In the genomic region with DNA sequence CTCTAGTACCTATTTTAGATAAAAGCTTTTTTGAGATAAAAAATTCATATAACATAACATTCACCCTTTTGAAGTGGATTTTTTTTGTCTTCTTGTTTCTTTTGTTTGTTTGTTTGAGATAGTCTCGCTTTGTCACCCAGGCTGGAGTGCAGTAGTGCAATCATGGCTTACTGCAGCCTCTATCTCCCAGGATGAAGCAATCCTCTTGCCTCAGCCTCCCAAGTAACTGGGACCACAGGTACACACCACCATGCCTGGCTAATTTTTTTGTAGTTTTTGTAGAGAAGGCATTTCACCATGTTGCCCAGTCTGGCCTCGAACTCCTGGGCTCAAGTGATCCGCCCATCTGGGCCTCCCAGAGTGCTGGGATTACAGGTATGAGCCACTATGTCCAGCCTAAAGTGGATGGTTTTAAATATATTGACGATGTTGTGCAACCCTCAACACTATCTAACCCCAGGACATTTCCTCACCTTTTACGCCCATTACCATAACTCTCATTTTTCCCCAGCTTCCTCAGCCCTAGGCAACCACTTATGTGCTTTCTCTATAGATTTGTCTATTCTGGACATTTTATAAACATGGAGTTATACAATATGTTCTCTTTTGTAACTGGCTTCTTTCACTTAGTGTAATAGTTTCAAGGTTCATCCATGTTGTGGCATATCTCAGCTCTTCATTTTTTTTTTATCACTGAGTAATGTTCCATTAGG, we compare ENCODE assay signal across 2 cellular contexts.
TF ChIP-seq lines count a peak whose summit lies in the region.

No MANE protein-coding gene starts in this region.

TF ChIP-seq in IMR-90, 13 proteins besides CTCF, POLR2A, EP300 and RAD21:
- peak; percentile 13; the same call in 1 of the 2 replicates for TF ChIP-seq CEBPB (IDR thresholded peaks at IDR 0.05; ENCODE audit: low read depth, low read length)
- TF ChIP-seq, protein P1, sequence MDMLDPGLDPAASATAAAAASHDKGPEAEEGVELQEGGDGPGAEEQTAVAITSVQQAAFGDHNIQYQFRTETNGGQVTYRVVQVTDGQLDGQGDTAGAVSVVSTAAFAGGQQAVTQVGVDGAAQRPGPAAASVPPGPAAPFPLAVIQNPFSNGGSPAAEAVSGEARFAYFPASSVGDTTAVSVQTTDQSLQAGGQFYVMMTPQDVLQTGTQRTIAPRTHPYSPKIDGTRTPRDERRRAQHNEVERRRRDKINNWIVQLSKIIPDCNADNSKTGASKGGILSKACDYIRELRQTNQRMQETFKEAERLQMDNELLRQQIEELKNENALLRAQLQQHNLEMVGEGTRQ (IDR thresholded peaks at IDR 0.05; ENCODE audit: low read depth, low read length), result no peak
- TF ChIP-seq MAZ (IDR thresholded peaks at IDR 0.05; ENCODE audit: borderline replicate concordance, low read depth, low read length), result no peak
- TF ChIP-seq BHLHE40 (IDR thresholded peaks at IDR 0.05; ENCODE audit: low read depth, low read length), result no peak
- no peak for TF ChIP-seq NFE2L2 (IDR thresholded peaks at IDR 0.05; ENCODE audit: low read depth, low read length)
- TF ChIP-seq RCOR1 (IDR thresholded peaks at IDR 0.05; ENCODE audit: insufficient replicate concordance, low read length), result no peak

TF ChIP-seq in HepG2, 621 proteins besides CTCF, POLR2A, EP300 and RAD21 (continues in another document):
- TF ChIP-seq REXO4 (CRISPR knock-in tag; IDR thresholded peaks at IDR 0.05; ENCODE audit: borderline replicate concordance), result no peak
- no peak for TF ChIP-seq NFYC (CRISPR knock-in tag; IDR thresholded peaks at IDR 0.05)
- TF ChIP-seq, protein P2, sequence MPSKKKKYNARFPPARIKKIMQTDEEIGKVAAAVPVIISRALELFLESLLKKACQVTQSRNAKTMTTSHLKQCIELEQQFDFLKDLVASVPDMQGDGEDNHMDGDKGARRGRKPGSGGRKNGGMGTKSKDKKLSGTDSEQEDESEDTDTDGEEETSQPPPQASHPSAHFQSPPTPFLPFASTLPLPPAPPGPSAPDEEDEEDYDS (CRISPR knock-in tag; IDR thresholded peaks at IDR 0.05), result no peak
- TF ChIP-seq ATF7-NPFF (CRISPR knock-in tag; IDR thresholded peaks at IDR 0.05; ENCODE audit: low read depth), result no peak
- TF ChIP-seq, protein P3, sequence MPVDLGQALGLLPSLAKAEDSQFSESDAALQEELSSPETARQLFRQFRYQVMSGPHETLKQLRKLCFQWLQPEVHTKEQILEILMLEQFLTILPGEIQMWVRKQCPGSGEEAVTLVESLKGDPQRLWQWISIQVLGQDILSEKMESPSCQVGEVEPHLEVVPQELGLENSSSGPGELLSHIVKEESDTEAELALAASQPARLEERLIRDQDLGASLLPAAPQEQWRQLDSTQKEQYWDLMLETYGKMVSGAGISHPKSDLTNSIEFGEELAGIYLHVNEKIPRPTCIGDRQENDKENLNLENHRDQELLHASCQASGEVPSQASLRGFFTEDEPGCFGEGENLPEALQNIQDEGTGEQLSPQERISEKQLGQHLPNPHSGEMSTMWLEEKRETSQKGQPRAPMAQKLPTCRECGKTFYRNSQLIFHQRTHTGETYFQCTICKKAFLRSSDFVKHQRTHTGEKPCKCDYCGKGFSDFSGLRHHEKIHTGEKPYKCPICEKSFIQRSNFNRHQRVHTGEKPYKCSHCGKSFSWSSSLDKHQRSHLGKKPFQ (CRISPR knock-in tag; IDR thresholded peaks at IDR 0.05; ENCODE audit: insufficient replicate concordance), result no peak
- TF ChIP-seq ZNF614 (CRISPR knock-in tag; IDR thresholded peaks at IDR 0.05; ENCODE audit: borderline replicate concordance), result no peak
- TF ChIP-seq CEBPB (IDR thresholded peaks at IDR 0.05; ENCODE audit: borderline replicate concordance, low read depth, low read length), result 0 out of 2 replicates have a peak, but pooled peaks have one; percentile 25
- TF ChIP-seq, protein P4, sequence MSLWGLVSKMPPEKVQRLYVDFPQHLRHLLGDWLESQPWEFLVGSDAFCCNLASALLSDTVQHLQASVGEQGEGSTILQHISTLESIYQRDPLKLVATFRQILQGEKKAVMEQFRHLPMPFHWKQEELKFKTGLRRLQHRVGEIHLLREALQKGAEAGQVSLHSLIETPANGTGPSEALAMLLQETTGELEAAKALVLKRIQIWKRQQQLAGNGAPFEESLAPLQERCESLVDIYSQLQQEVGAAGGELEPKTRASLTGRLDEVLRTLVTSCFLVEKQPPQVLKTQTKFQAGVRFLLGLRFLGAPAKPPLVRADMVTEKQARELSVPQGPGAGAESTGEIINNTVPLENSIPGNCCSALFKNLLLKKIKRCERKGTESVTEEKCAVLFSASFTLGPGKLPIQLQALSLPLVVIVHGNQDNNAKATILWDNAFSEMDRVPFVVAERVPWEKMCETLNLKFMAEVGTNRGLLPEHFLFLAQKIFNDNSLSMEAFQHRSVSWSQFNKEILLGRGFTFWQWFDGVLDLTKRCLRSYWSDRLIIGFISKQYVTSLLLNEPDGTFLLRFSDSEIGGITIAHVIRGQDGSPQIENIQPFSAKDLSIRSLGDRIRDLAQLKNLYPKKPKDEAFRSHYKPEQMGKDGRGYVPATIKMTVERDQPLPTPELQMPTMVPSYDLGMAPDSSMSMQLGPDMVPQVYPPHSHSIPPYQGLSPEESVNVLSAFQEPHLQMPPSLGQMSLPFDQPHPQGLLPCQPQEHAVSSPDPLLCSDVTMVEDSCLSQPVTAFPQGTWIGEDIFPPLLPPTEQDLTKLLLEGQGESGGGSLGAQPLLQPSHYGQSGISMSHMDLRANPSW (CRISPR knock-in tag; IDR thresholded peaks at IDR 0.05; ENCODE audit: borderline replicate concordance), result no peak
- no peak for TF ChIP-seq MBNL3 (CRISPR knock-in tag; conservative IDR thresholded peaks at IDR 0.05)
- TF ChIP-seq, protein P5, sequence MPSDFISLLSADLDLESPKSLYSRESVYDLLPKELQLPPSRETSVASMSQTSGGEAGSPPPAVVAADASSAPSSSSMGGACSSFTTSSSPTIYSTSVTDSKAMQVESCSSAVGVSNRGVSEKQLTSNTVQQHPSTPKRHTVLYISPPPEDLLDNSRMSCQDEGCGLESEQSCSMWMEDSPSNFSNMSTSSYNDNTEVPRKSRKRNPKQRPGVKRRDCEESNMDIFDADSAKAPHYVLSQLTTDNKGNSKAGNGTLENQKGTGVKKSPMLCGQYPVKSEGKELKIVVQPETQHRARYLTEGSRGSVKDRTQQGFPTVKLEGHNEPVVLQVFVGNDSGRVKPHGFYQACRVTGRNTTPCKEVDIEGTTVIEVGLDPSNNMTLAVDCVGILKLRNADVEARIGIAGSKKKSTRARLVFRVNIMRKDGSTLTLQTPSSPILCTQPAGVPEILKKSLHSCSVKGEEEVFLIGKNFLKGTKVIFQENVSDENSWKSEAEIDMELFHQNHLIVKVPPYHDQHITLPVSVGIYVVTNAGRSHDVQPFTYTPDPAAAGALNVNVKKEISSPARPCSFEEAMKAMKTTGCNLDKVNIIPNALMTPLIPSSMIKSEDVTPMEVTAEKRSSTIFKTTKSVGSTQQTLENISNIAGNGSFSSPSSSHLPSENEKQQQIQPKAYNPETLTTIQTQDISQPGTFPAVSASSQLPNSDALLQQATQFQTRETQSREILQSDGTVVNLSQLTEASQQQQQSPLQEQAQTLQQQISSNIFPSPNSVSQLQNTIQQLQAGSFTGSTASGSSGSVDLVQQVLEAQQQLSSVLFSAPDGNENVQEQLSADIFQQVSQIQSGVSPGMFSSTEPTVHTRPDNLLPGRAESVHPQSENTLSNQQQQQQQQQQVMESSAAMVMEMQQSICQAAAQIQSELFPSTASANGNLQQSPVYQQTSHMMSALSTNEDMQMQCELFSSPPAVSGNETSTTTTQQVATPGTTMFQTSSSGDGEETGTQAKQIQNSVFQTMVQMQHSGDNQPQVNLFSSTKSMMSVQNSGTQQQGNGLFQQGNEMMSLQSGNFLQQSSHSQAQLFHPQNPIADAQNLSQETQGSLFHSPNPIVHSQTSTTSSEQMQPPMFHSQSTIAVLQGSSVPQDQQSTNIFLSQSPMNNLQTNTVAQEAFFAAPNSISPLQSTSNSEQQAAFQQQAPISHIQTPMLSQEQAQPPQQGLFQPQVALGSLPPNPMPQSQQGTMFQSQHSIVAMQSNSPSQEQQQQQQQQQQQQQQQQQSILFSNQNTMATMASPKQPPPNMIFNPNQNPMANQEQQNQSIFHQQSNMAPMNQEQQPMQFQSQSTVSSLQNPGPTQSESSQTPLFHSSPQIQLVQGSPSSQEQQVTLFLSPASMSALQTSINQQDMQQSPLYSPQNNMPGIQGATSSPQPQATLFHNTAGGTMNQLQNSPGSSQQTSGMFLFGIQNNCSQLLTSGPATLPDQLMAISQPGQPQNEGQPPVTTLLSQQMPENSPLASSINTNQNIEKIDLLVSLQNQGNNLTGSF (CRISPR knock-in tag; IDR thresholded peaks at IDR 0.05), result no peak
- TF ChIP-seq MAF1 (CRISPR knock-in tag; IDR thresholded peaks at IDR 0.05; ENCODE audit: borderline replicate concordance), result no peak
- peak; percentile 65; the same call in 1 of the 2 replicates for TF ChIP-seq ZNF460 (CRISPR knock-in tag; IDR thresholded peaks at IDR 0.05; ENCODE audit: borderline replicate concordance)
- TF ChIP-seq, protein P6, sequence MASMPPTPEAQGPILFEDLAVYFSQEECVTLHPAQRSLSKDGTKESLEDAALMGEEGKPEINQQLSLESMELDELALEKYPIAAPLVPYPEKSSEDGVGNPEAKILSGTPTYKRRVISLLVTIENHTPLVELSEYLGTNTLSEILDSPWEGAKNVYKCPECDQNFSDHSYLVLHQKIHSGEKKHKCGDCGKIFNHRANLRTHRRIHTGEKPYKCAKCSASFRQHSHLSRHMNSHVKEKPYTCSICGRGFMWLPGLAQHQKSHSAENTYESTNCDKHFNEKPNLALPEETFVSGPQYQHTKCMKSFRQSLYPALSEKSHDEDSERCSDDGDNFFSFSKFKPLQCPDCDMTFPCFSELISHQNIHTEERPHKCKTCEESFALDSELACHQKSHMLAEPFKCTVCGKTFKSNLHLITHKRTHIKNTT (CRISPR knock-in tag; IDR thresholded peaks at IDR 0.05), result no peak
- no peak for TF ChIP-seq SOX6 (IDR thresholded peaks at IDR 0.05)
- TF ChIP-seq SOX6 (CRISPR knock-in tag; IDR thresholded peaks at IDR 0.05), result 0 out of 2 replicates have a peak, but pooled peaks have one; percentile 17
- TF ChIP-seq ZSCAN12 (CRISPR knock-in tag; IDR thresholded peaks at IDR 0.05), result no peak
- TF ChIP-seq, protein P7, sequence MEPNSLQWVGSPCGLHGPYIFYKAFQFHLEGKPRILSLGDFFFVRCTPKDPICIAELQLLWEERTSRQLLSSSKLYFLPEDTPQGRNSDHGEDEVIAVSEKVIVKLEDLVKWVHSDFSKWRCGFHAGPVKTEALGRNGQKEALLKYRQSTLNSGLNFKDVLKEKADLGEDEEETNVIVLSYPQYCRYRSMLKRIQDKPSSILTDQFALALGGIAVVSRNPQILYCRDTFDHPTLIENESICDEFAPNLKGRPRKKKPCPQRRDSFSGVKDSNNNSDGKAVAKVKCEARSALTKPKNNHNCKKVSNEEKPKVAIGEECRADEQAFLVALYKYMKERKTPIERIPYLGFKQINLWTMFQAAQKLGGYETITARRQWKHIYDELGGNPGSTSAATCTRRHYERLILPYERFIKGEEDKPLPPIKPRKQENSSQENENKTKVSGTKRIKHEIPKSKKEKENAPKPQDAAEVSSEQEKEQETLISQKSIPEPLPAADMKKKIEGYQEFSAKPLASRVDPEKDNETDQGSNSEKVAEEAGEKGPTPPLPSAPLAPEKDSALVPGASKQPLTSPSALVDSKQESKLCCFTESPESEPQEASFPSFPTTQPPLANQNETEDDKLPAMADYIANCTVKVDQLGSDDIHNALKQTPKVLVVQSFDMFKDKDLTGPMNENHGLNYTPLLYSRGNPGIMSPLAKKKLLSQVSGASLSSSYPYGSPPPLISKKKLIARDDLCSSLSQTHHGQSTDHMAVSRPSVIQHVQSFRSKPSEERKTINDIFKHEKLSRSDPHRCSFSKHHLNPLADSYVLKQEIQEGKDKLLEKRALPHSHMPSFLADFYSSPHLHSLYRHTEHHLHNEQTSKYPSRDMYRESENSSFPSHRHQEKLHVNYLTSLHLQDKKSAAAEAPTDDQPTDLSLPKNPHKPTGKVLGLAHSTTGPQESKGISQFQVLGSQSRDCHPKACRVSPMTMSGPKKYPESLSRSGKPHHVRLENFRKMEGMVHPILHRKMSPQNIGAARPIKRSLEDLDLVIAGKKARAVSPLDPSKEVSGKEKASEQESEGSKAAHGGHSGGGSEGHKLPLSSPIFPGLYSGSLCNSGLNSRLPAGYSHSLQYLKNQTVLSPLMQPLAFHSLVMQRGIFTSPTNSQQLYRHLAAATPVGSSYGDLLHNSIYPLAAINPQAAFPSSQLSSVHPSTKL (CRISPR knock-in tag; IDR thresholded peaks at IDR 0.05), result no peak
- TF ChIP-seq, protein P8, sequence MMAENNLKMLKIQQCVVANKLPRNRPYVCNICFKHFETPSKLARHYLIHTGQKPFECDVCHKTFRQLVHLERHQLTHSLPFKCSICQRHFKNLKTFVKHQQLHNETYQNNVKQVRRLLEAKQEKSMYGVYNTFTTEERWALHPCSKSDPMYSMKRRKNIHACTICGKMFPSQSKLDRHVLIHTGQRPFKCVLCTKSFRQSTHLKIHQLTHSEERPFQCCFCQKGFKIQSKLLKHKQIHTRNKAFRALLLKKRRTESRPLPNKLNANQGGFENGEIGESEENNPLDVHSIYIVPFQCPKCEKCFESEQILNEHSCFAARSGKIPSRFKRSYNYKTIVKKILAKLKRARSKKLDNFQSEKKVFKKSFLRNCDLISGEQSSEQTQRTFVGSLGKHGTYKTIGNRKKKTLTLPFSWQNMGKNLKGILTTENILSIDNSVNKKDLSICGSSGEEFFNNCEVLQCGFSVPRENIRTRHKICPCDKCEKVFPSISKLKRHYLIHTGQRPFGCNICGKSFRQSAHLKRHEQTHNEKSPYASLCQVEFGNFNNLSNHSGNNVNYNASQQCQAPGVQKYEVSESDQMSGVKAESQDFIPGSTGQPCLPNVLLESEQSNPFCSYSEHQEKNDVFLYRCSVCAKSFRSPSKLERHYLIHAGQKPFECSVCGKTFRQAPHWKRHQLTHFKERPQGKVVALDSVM (CRISPR knock-in tag; IDR thresholded peaks at IDR 0.05), result peak; percentile 81
- TF ChIP-seq RFX3 (CRISPR knock-in tag; IDR thresholded peaks at IDR 0.05), result no peak
- no peak for TF ChIP-seq FOXO1 (CRISPR knock-in tag; IDR thresholded peaks at IDR 0.05)
- TF ChIP-seq, protein P9, sequence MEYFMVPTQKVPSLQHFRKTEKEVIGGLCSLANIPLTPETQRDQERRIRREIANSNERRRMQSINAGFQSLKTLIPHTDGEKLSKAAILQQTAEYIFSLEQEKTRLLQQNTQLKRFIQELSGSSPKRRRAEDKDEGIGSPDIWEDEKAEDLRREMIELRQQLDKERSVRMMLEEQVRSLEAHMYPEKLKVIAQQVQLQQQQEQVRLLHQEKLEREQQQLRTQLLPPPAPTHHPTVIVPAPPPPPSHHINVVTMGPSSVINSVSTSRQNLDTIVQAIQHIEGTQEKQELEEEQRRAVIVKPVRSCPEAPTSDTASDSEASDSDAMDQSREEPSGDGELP (IDR thresholded peaks at IDR 0.05; ENCODE audit: borderline replicate concordance, low read depth), result no peak
- no peak for TF ChIP-seq ZNF350 (CRISPR knock-in tag; IDR thresholded peaks at IDR 0.05; ENCODE audit: borderline replicate concordance, low read depth)
- peak; percentile 27 for TF ChIP-seq MED8 (CRISPR knock-in tag; IDR thresholded peaks at IDR 0.05; ENCODE audit: insufficient replicate concordance)
- no peak for TF ChIP-seq ZIK1 (CRISPR knock-in tag; IDR thresholded peaks at IDR 0.05; ENCODE audit: borderline replicate concordance, low read depth)
- TF ChIP-seq ZNF75D (CRISPR knock-in tag; IDR thresholded peaks at IDR 0.05; ENCODE audit: borderline replicate concordance), result no peak
- TF ChIP-seq ZNF564 (CRISPR knock-in tag; IDR thresholded peaks at IDR 0.05), result no peak
- TF ChIP-seq MXI1 (IDR thresholded peaks at IDR 0.05; ENCODE audit: borderline replicate concordance, low read depth, low read length), result no peak
